ENCODE assay signal across 8 cellular contexts in genomic region chr1:234479310-234479559, GRCh38. TPM values are rescaled to one million over a fixed set of nuclear protein-coding genes. Genes with fewer than 3 reads are reported as not detected.
DNase-seq lines count a peak whose midpoint lies in the region; ATAC-seq, FAIRE-seq and TF ChIP-seq lines count a peak whose summit lies in the region.

No MANE protein-coding gene starts in this region.

- H3K4me1 ChIP-seq in kidney (ENCODE audit: control insufficient read depth in 1 of 2, insufficient read depth in 1 of 2, low read depth in 1 of 2, low read length in 2 of 2): peaks cover 3 to 5% of the 10 kb centered on the region in 2 donors
- H3K4me1 ChIP-seq in suprapubic skin: peaks cover 16% of the 10 kb centered on the region

- POLR2A ChIA-PET in activated CD4-positive, alpha-beta T cell treated with anti-CD3 and anti-CD28 coated beads for 36 hours (lab: Charles Lee): no interaction called here

- no peaks in the 10 kb centered on the region for H3K9me3 ChIP-seq in kidney (ENCODE audit: control insufficient read depth in 1 of 2, low read length in 2 of 2)
- no peaks in the 10 kb centered on the region for H3K9me3 ChIP-seq in suprapubic skin

- H3K4me1 Mint-ChIP-seq in activated CD4-positive, alpha-beta T cell treated with anti-CD3 and anti-CD28 coated beads for 36 hours: peaks cover 52% of the 10 kb centered on the region
- H3K4me1 Mint-ChIP-seq in activated T-helper 17 cell treated with anti-CD3 and anti-CD28 coated beads, Interleukin-2, amount 50 U/mL, for 72 hours: peaks cover 11% of the 10 kb centered on the region

- no peak for DNase-seq in activated CD4-positive, alpha-beta T cell treated with anti-CD3 and anti-CD28 coated beads for 36 hours
- DNase-seq in activated CD4-positive, alpha-beta T cell treated with anti-CD3 and anti-CD28 coated beads for 4 hours: no peak
- DNase-seq in kidney (no peak), suprapubic skin (ENCODE audit: low spot score in 2 of 2) (no peak), NCI-H345 treated with DMSO at 0.1 percent for 48 hours (lab: John Stamatoyannopoulos, UW; ENCODE audit: unreplicated experiment) (no peak)

- CTCF ChIA-PET in activated CD4-positive, alpha-beta T cell treated with anti-CD3 and anti-CD28 coated beads for 36 hours (lab: Charles Lee): interaction anchor here (1.8 kb wide), 1 partner anchor 624 kb away, joined by 7 read pairs; no protein-coding TSS in a partner anchor

- intact Hi-C loops in activated CD4-positive, alpha-beta T cell treated with anti-CD3 and anti-CD28 coated beads for 36 hours (cut with DNase I, micrococcal nuclease): loop anchor here (1.0 to 5.0 kb wide), 5 partner anchors 9 to 1026 kb away; partner anchors contain the start of genes ARID4B (in 1 of the 2), B3GALNT2 (in 1 of the 2), COA6 (in 1 of the 2) and GGPS1 (in 1 of the 2)
- intact Hi-C loops in kidney (cut with DNase I): no loop called here

- TF ChIP-seq POLR2A in suprapubic skin (IDR thresholded peaks at IDR 0.05): no peak

- H3K4me3 Mint-ChIP-seq in activated CD4-positive, alpha-beta T cell treated with anti-CD3 and anti-CD28 coated beads for 36 hours: peak overlapping the region; percentile 62
- peak overlapping the region; percentile 58 for H3K4me3 Mint-ChIP-seq in activated T-helper 17 cell treated with anti-CD3 and anti-CD28 coated beads, Interleukin-2, amount 50 U/mL, for 72 hours

- peak overlapping the region; percentile 42 to 70 for H3K27ac ChIP-seq in kidney (ENCODE audit: low read depth in 2 of 2, low read length in 2 of 2)
- H3K27ac ChIP-seq in suprapubic skin: peak overlapping the region; percentile 98

- no peak for TF ChIP-seq EP300 in suprapubic skin (IDR thresholded peaks at IDR 0.05)

- no peak for ATAC-seq in activated CD4-positive, alpha-beta T cell treated with anti-CD3 and anti-CD28 coated beads for 36 hours
- no peak for ATAC-seq in activated T-helper 17 cell treated with anti-CD3 and anti-CD28 coated beads, Interleukin-2, amount 50 U/mL, for 72 hours (replicated peaks)
- ATAC-seq in GM19463 (IDR thresholded peaks at IDR 0.05; ENCODE audit: unreplicated experiment) (no peak), HG02970 (IDR thresholded peaks at IDR 0.05; ENCODE audit: low FRiP score, unreplicated experiment) (no peak)

- TF ChIP-seq CTCF in kidney (IDR thresholded peaks at IDR 0.05; ENCODE audit: borderline replicate concordance, extremely low read depth, insufficient read depth): no peak
- no peak for TF ChIP-seq CTCF in suprapubic skin (IDR thresholded peaks at IDR 0.05)

- H3K27me3 ChIP-seq in suprapubic skin: no peaks in the 10 kb centered on the region

- H3K27me3 Mint-ChIP-seq in activated CD4-positive, alpha-beta T cell treated with anti-CD3 and anti-CD28 coated beads for 36 hours: peaks cover 16% of the 10 kb centered on the region
- H3K27me3 Mint-ChIP-seq in activated T-helper 17 cell treated with anti-CD3 and anti-CD28 coated beads, Interleukin-2, amount 50 U/mL, for 72 hours: peaks cover 19% of the 10 kb centered on the region

- peaks cover 8% of the 10 kb centered on the region for H3K36me3 Mint-ChIP-seq in activated CD4-positive, alpha-beta T cell treated with anti-CD3 and anti-CD28 coated beads for 36 hours (ENCODE audit: low read depth)
- no peaks in the 10 kb centered on the region for H3K36me3 Mint-ChIP-seq in activated T-helper 17 cell treated with anti-CD3 and anti-CD28 coated beads, Interleukin-2, amount 50 U/mL, for 72 hours (ENCODE audit: low read depth)

- 18% methylated on average over 5 of the region's 5 CpGs for WGBS in suprapubic skin

- peak overlapping the region; percentile 56 for H3K27ac Mint-ChIP-seq in activated CD4-positive, alpha-beta T cell treated with anti-CD3 and anti-CD28 coated beads for 36 hours
- no peak overlapping the region for H3K27ac Mint-ChIP-seq in activated T-helper 17 cell treated with anti-CD3 and anti-CD28 coated beads, Interleukin-2, amount 50 U/mL, for 72 hours

- H3K4me3 ChIP-seq in kidney (ENCODE audit: low read length in 2 of 2): peak overlapping the region; percentile 62 to 65
- H3K4me3 ChIP-seq in suprapubic skin: peak overlapping the region; percentile 86

- H3K9me3 Mint-ChIP-seq in activated CD4-positive, alpha-beta T cell treated with anti-CD3 and anti-CD28 coated beads for 36 hours (ENCODE audit: low read depth): no peaks in the 10 kb centered on the region
- H3K9me3 Mint-ChIP-seq in activated T-helper 17 cell treated with anti-CD3 and anti-CD28 coated beads, Interleukin-2, amount 50 U/mL, for 72 hours: no peaks in the 10 kb centered on the region

- no peaks in the 10 kb centered on the region for H3K36me3 ChIP-seq in kidney (ENCODE audit: control insufficient read depth in 1 of 2, insufficient read depth in 2 of 2, low read length in 2 of 2)
- H3K36me3 ChIP-seq in suprapubic skin: no peaks in the 10 kb centered on the region

- peak overlapping the region; percentile 57 to 68 for H3K9ac ChIP-seq in kidney (ENCODE audit: low read length in 2 of 2)

- no peak for FAIRE-seq in kidney (lab: Jason Lieb, UNC)

RNA-seq across cellular contexts. Expression of gene TARBP1, which starts 0.3 kb away (rescaled TPM):
- 10 to 100 TPM; 37.7 to 41.5 TPM for total RNA-seq in activated CD4-positive, alpha-beta T cell treated with anti-CD3 and anti-CD28 coated beads for 36 hours
- total RNA-seq in activated T-helper 17 cell treated with anti-CD3 and anti-CD28 coated beads, Interleukin-2, amount 50 U/mL, for 72 hours: 10 to 100 TPM; 20.7 to 22.2 TPM
- total RNA-seq in kidney (26.2 TPM), suprapubic skin (10 to 100 TPM; 21.1 to 78.2 (median 23.5) TPM)
- polyA plus RNA-seq in kidney (ENCODE audit: insufficient read depth, low read depth, low replicate concordance): 14.3 TPM
